In the genomic region with DNA sequence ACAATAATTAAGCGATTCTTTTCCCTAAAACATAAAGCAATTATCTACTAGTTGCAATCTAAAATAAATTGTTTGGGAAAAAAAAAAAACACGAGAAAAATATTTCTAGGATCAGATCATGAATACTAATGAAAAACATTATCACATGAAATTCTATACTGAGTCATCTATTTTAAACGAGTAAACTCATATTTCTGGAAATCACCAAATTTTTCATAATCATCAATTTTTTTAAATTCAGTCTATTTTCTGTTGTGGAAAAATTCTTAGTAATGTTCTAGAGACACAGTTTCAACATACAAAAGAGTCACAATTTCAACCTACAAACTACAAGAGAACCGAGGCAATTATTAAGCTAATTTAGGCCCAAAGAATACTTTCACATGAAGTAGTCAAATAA, we compare ENCODE assay signal across 29 cellular contexts.
"Had no signal": no experiment of that assay in that cellular context is flagged by ENCODE, and none has a peak within 500 bp of the region (broad histone marks: within the 10 kb centered on the region; RNA-seq: fewer than 3 reads in every experiment).

No MANE protein-coding gene starts in this region.

- H3K4me2 ChIP-seq: hepatocyte had no signal

- H3K27me3 ChIP-seq: colonic mucosa, dorsolateral prefrontal cortex, esophagus muscularis mucosa, esophagus squamous epithelium, foreskin keratinocyte, gastrocnemius medialis, gastroesophageal sphincter, heart left ventricle, heart right ventricle, hepatocyte had no signal

- H3K27me3 Mint-ChIP-seq: dendritic cell treated with granulocyte-macrophage colony-stimulating factor and Interleukin-4, amounts not matched to agents 40 ng/mL and 50 ng/mL, for 4 days; effector memory CD8-positive, alpha-beta T cell had no signal

- H3K36me3 ChIP-seq: colonic mucosa, esophagus muscularis mucosa, esophagus squamous epithelium, gastrocnemius medialis, gastroesophageal sphincter, heart left ventricle, heart right ventricle had no signal

- H3K27ac ChIP-seq: colonic mucosa, coronary artery, dorsolateral prefrontal cortex, epithelial cell of prostate, esophagus muscularis mucosa, esophagus squamous epithelium, foreskin keratinocyte, gastrocnemius medialis, gastroesophageal sphincter, heart left ventricle, heart right ventricle, hepatocyte had no signal

- H3K4me3 Mint-ChIP-seq: dendritic cell treated with granulocyte-macrophage colony-stimulating factor and Interleukin-4, amounts not matched to agents 40 ng/mL and 50 ng/mL, for 4 days; effector memory CD8-positive, alpha-beta T cell; endodermal cell had no signal

- H3K79me2 ChIP-seq: hepatocyte had no signal

- ATAC-seq: effector memory CD8-positive, alpha-beta T cell; esophagus mucosa; foreskin keratinocyte; gastrocnemius medialis; gastroesophageal sphincter; heart left ventricle; heart right ventricle had no signal

- H3K9me3 ChIP-seq: colonic mucosa, esophagus muscularis mucosa, esophagus squamous epithelium, gastrocnemius medialis, gastroesophageal sphincter, heart left ventricle, heart right ventricle had no signal

- H3K4me3 ChIP-seq: colonic mucosa, coronary artery, dorsolateral prefrontal cortex, esophagus muscularis mucosa, esophagus squamous epithelium, gastrocnemius medialis, gastroesophageal sphincter, heart left ventricle, heart right ventricle, hepatocyte had no signal

- H3K27ac Mint-ChIP-seq: dendritic cell treated with granulocyte-macrophage colony-stimulating factor and Interleukin-4, amounts not matched to agents 40 ng/mL and 50 ng/mL, for 4 days; effector memory CD8-positive, alpha-beta T cell; endodermal cell had no signal

- H3K9me3 Mint-ChIP-seq: dendritic cell treated with granulocyte-macrophage colony-stimulating factor and Interleukin-4, amounts not matched to agents 40 ng/mL and 50 ng/mL, for 4 days; effector memory CD8-positive, alpha-beta T cell; endodermal cell had no signal

- FAIRE-seq: colon, endometrium, endothelial cell of umbilical vein had no signal

- H2AFZ ChIP-seq: hepatocyte had no signal

- H3K4me1 ChIP-seq: colonic mucosa, foreskin keratinocyte, gastrocnemius medialis, heart left ventricle, heart right ventricle had no signal

- DNase-seq: colonic mucosa; cortex of kidney; dermis blood vessel endothelial cell; dorsolateral prefrontal cortex; effector CD4-positive, alpha-beta T cell; effector CD8-positive, alpha-beta T cell; effector memory CD4-positive, alpha-beta T cell; effector memory CD8-positive, alpha-beta T cell; endodermal cell; erythroblast; esophagus squamous epithelium; foreskin fibroblast; foreskin keratinocyte; foreskin melanocyte; gastrocnemius medialis; glutamatergic neuron; head of caudate nucleus; heart left ventricle; heart right ventricle had no signal
